15 cellular contexts compared by ENCODE assay signal in the genomic region with DNA sequence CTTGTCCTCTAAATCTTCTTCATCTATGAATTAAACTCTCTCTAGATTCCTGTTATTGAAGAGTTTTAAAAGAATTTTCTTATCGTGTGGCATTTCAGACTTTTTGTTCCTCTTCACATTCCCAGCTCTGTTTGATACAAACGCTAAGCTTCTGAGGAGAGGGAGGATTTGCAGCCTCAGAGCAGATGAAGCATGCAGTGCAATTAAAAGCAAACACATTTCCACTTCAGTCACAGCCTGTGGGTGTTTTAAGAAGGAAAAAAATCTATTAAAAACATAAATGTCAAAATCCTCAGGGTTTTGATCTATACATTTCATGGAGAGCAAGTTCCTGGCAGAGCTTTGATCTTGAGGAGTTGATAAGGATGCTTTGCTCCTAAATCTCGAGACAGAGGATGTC.
DNase-seq lines count a peak whose midpoint lies in the region; ATAC-seq and TF ChIP-seq lines count a peak whose summit lies in the region.
"Had no signal": no experiment of that assay in that cellular context is flagged by ENCODE, and none has a peak within 500 bp of the region (broad histone marks: within the 10 kb centered on the region; RNA-seq: fewer than 3 reads in every experiment).

No MANE protein-coding gene starts in this region.

- no peak overlapping the region for H3K4me3 ChIP-seq in osteoblast (ENCODE audit: insufficient read depth, low read length)
- H3K4me3 ChIP-seq: BLaER1 treated with 17β-estradiol and CSF1 and Interleukin-3, amounts not matched to agents 10 nM and 100 nM; GM12878; K562 had no signal

- H3K36me3 ChIP-seq in osteoblast (ENCODE audit: insufficient read depth, low read length), result no peaks in the 10 kb centered on the region

- peaks cover 3% of the 10 kb centered on the region for H3K9me3 ChIP-seq in osteoblast (ENCODE audit: low read depth, low read length)

- DNase-seq in DMS53 (lab: John Stamatoyannopoulos, UW) (peak; percentile 31), DMS53 treated with DMSO at 0.1 percent for 48 hours (lab: John Stamatoyannopoulos, UW; ENCODE audit: unreplicated experiment) (no peak), caudate nucleus (lab: John Stamatoyannopoulos, UW) (peak in 8 of 61 donors; percentile 1 to 67 (median 10)), osteoblast (ENCODE audit: insufficient read length, low spot score, missing footprints) (no peak), iPS-NIHi7 (ENCODE audit: extremely low spot score) (no peak), hippocampal formation (lab: John Stamatoyannopoulos, UW) (no peak)
- DNase-seq: AML-193; CD4-positive, CD25-positive, alpha-beta regulatory T cell; DMS79 had no signal

- peak overlapping the region; percentile 2 for H2AFZ ChIP-seq in osteoblast (ENCODE audit: low read length)

- H3K79me2 ChIP-seq in osteoblast (ENCODE audit: insufficient read depth, low read length), result no peaks in the 10 kb centered on the region

- peaks cover 12% of the 10 kb centered on the region for H3K4me1 ChIP-seq in osteoblast (ENCODE audit: insufficient read depth, low read length)
- H3K4me1 ChIP-seq: BLaER1 treated with 17β-estradiol and CSF1 and Interleukin-3, amounts not matched to agents 10 nM and 100 nM had no signal

- H4K20me1 ChIP-seq in osteoblast (ENCODE audit: insufficient read depth, low read length), result no peaks in the 10 kb centered on the region
- H4K20me1 ChIP-seq: BLaER1 treated with 17β-estradiol and CSF1 and Interleukin-3, amounts not matched to agents 10 nM and 100 nM had no signal

- H3K4me2 ChIP-seq in osteoblast (ENCODE audit: insufficient read depth, low read length), result no peak overlapping the region
- H3K4me2 ChIP-seq: BLaER1 treated with 17β-estradiol and CSF1 and Interleukin-3, amounts not matched to agents 10 nM and 100 nM had no signal

- no peak for TF ChIP-seq CTCF in osteoblast (IDR thresholded peaks at IDR 0.05; ENCODE audit: extremely low read depth, low read depth, low read length)

- H3K27ac ChIP-seq in caudate nucleus (ENCODE audit: low read depth, low read length) (peak overlapping the region; percentile 9), osteoblast (ENCODE audit: low read depth, low read length) (no peak overlapping the region)
- H3K27ac ChIP-seq: 22Rv1; BLaER1 treated with 17β-estradiol and CSF1 and Interleukin-3, amounts not matched to agents 10 nM and 100 nM had no signal

- H3K27me3 ChIP-seq in osteoblast (ENCODE audit: insufficient read depth, low read length), result no peaks in the 10 kb centered on the region
- H3K27me3 ChIP-seq: BLaER1 treated with 17β-estradiol and CSF1 and Interleukin-3, amounts not matched to agents 10 nM and 100 nM had no signal

- no peak for ATAC-seq in GM21528 (IDR thresholded peaks at IDR 0.05; ENCODE audit: low FRiP score, unreplicated experiment)
- ATAC-seq: GM12878, HCT116, K562 had no signal
